ENCODE assay signal across 26 cellular contexts in genomic region chr7:151134743-151135524, GRCh38. TPM values are rescaled to one million over a fixed set of nuclear protein-coding genes. Genes with fewer than 3 reads are reported as not detected.
"Had no signal": no experiment of that assay in that cellular context is flagged by ENCODE, and none has a peak within 500 bp of the region (broad histone marks: within the 10 kb centered on the region; RNA-seq: fewer than 3 reads in every experiment).

No MANE protein-coding gene starts in this region.

- H3K36me3 Mint-ChIP-seq: activated naive CD4-positive, alpha-beta T cell treated with anti-CD3 and anti-CD28 coated beads, Interleukin-2, amount 50 U/mL, for 72 hours; natural killer cell treated with Interleukin-12 subunit alpha and Interleukin-12 subunit beta and Interleukin-15 and Interleukin-18, amount 100 ng/mL, for 72 hours had no signal

- H3K9me3 Mint-ChIP-seq: activated CD4-positive, alpha-beta memory T cell treated with anti-CD3 and anti-CD28 coated beads for 36 hours; activated naive CD4-positive, alpha-beta T cell treated with anti-CD3 and anti-CD28 coated beads, Interleukin-2, amount 50 U/mL, for 72 hours; activated T-helper 1 cell treated with anti-CD3 and anti-CD28 coated beads, Interleukin-12 subunit alpha, Interleukin-12 subunit beta, Interleukin-2, Interleukin-4 antibody, amounts not matched to agents 30 ng/mL and 10 ng/mL and 1 ng/mL, durations not matched to agents 14 hours and 24 hours and 36 hours; natural killer cell treated with Interleukin-12 subunit alpha and Interleukin-12 subunit beta and Interleukin-15 and Interleukin-18, amount 100 ng/mL, for 72 hours had no signal

- H3K27me3 ChIP-seq: body of pancreas, dorsolateral prefrontal cortex, hepatocyte, thyroid gland had no signal

- ATAC-seq: activated naive CD4-positive, alpha-beta T cell treated with anti-CD3 and anti-CD28 coated beads, Interleukin-2, amount 50 U/mL, for 72 hours; body of pancreas; left colon; natural killer cell treated with Interleukin-12 subunit alpha and Interleukin-12 subunit beta and Interleukin-15 and Interleukin-18, amount 100 ng/mL, for 72 hours; right cardiac atrium had no signal

- H3K4me3 ChIP-seq: body of pancreas, dorsolateral prefrontal cortex, hepatocyte, lung, thyroid gland had no signal

- H3K27ac Mint-ChIP-seq: activated CD4-positive, alpha-beta memory T cell treated with anti-CD3 and anti-CD28 coated beads for 36 hours; activated T-helper 1 cell treated with anti-CD3 and anti-CD28 coated beads, Interleukin-12 subunit alpha, Interleukin-12 subunit beta, Interleukin-2, Interleukin-4 antibody, amounts not matched to agents 30 ng/mL and 10 ng/mL and 1 ng/mL, durations not matched to agents 14 hours and 24 hours and 36 hours; natural killer cell treated with Interleukin-12 subunit alpha and Interleukin-12 subunit beta and Interleukin-15 and Interleukin-18, amount 100 ng/mL, for 72 hours; progenitor cell of endocrine pancreas had no signal

- H3K9me3 ChIP-seq: body of pancreas, thyroid gland had no signal

- DNase-seq: activated CD4-positive, alpha-beta memory T cell treated with anti-CD3 and anti-CD28 coated beads for 36 hours; activated gamma-delta T cell treated with Interleukin-2 at 50 U/mL for 16 hours; activated T-cell treated with anti-CD3 and anti-CD28 coated beads for 4 hours; amniotic stem cell; caudate nucleus; foreskin fibroblast; left colon; occipital lobe; stimulated activated CD4-positive, alpha-beta T cell treated with anti-CD3 and anti-CD28 coated beads, Interleukin-4, amount 100 ng/mL, for 4 hours; stimulated activated naive CD4-positive, alpha-beta T cell; SW 1271; thyroid gland had no signal

- H3K4me1 ChIP-seq: body of pancreas, thyroid gland had no signal

- H3K27me3 Mint-ChIP-seq: activated CD4-positive, alpha-beta memory T cell treated with anti-CD3 and anti-CD28 coated beads for 36 hours; natural killer cell treated with Interleukin-12 subunit alpha and Interleukin-12 subunit beta and Interleukin-15 and Interleukin-18, amount 100 ng/mL, for 72 hours; progenitor cell of endocrine pancreas had no signal

- H3K27ac ChIP-seq: body of pancreas, dorsolateral prefrontal cortex, epithelial cell of prostate, hepatocyte, thyroid gland, VCaP had no signal

- H3K4me3 Mint-ChIP-seq: activated CD4-positive, alpha-beta memory T cell treated with anti-CD3 and anti-CD28 coated beads for 36 hours; activated T-helper 1 cell treated with anti-CD3 and anti-CD28 coated beads, Interleukin-12 subunit alpha, Interleukin-12 subunit beta, Interleukin-2, Interleukin-4 antibody, amounts not matched to agents 30 ng/mL and 10 ng/mL and 1 ng/mL, durations not matched to agents 14 hours and 24 hours and 36 hours; natural killer cell treated with Interleukin-12 subunit alpha and Interleukin-12 subunit beta and Interleukin-15 and Interleukin-18, amount 100 ng/mL, for 72 hours had no signal

RNA-seq across cellular contexts. Expression of gene GBX1, which starts 32.6 kb away (rescaled TPM):
- total RNA-seq: activated CD4-positive, alpha-beta memory T cell treated with anti-CD3 and anti-CD28 coated beads for 36 hours; activated T-helper 1 cell treated with anti-CD3 and anti-CD28 coated beads, Interleukin-12 subunit alpha, Interleukin-12 subunit beta, Interleukin-2, Interleukin-4 antibody, amounts not matched to agents 30 ng/mL and 10 ng/mL and 1 ng/mL, durations not matched to agents 14 hours and 24 hours and 36 hours; body of pancreas; glomerular endothelial cell; hepatocyte; left colon; lung; natural killer cell treated with Interleukin-12 subunit alpha and Interleukin-12 subunit beta and Interleukin-15 and Interleukin-18, amount 100 ng/mL, for 72 hours; occipital lobe; subcutaneous adipose tissue; thyroid gland; urinary bladder had no signal
- polyA plus RNA-seq: hepatocyte, lung, urinary bladder had no signal

RNA-seq across cellular contexts. Expression of gene ASB10, which starts 52.1 kb away (rescaled TPM):
- total RNA-seq: activated CD4-positive, alpha-beta memory T cell treated with anti-CD3 and anti-CD28 coated beads for 36 hours; activated naive CD4-positive, alpha-beta T cell treated with anti-CD3 and anti-CD28 coated beads, Interleukin-2, amount 50 U/mL, for 72 hours; activated T-helper 1 cell treated with anti-CD3 and anti-CD28 coated beads, Interleukin-12 subunit alpha, Interleukin-12 subunit beta, Interleukin-2, Interleukin-4 antibody, amounts not matched to agents 30 ng/mL and 10 ng/mL and 1 ng/mL, durations not matched to agents 14 hours and 24 hours and 36 hours; body of pancreas; glomerular endothelial cell; hepatocyte; left colon; lung; natural killer cell treated with Interleukin-12 subunit alpha and Interleukin-12 subunit beta and Interleukin-15 and Interleukin-18, amount 100 ng/mL, for 72 hours; occipital lobe; progenitor cell of endocrine pancreas; subcutaneous adipose tissue; thyroid gland; urinary bladder had no signal
- polyA plus RNA-seq: hepatocyte, lung, urinary bladder had no signal
